ENCODE assay signal across 14 cellular contexts in the genomic region with DNA sequence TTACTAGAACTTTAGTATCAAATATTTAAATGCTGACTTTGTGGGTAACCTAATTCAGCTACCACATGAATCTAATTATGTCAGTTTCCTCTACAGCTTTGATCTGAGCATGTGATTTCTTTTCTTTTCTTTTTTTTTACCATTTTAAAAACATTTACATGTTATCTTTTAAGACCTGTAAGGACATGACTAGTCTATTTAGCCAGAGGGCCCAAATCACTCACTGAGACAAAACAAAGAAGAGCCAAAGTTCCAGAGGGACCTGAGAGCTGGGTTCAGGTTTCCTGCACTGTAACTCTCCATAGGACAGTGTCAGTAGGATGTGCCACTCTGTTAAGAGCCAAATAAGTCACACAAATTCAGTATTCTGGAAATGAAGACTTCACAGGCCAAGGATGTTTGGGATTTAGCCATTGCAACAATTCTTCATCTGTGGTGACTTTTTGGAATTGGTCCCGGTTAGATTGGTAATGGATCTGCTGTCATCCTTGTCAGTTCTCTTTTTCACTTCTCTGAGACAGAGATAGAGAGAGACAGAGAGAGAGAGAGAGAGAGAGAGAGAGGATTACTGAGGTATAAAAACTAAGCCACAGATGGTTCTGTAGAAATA.
DNase-seq lines count a peak whose midpoint lies in the region; ATAC-seq, FAIRE-seq and TF ChIP-seq lines count a peak whose summit lies in the region.
"Had no signal": no experiment of that assay in that cellular context is flagged by ENCODE, and none has a peak within 500 bp of the region (broad histone marks: within the 10 kb centered on the region; RNA-seq: fewer than 3 reads in every experiment).

No MANE protein-coding gene starts in this region.

- ATAC-seq in DND-41 (ENCODE audit: insufficient read depth, low read depth) = no peak

- H3K9ac ChIP-seq in DND-41 (ENCODE audit: low read depth, low read length) = no peak overlapping the region
- no peak overlapping the region for H3K9ac ChIP-seq in Karpas-422 (ENCODE audit: low read length)

- no peak overlapping the region for H3K4me3 ChIP-seq in DND-41 (ENCODE audit: low read depth in 1 of 2, low read length in 2 of 2)
- no peak overlapping the region for H3K4me3 ChIP-seq in Karpas-422 (ENCODE audit: low read length)
- H3K4me3 ChIP-seq in bronchial epithelial cell (ENCODE audit: low read depth, low read length) = no peak overlapping the region
- H3K4me3 ChIP-seq: PC-9, SJSA1 had no signal

- H2AFZ ChIP-seq in DND-41 (ENCODE audit: low read depth, low read length) (no peak overlapping the region; the same call in 1 of the 2 replicates), Karpas-422 (ENCODE audit: low read length) (no peak overlapping the region)
- H2AFZ ChIP-seq: PC-9 had no signal

- no peaks in the 10 kb centered on the region for H3K9me3 ChIP-seq in DND-41 (ENCODE audit: insufficient read depth, low read length, severe bottlenecking)
- no peaks in the 10 kb centered on the region; the same call in 1 of the 2 replicates for H3K9me3 ChIP-seq in Karpas-422 (ENCODE audit: low read length)
- H3K9me3 ChIP-seq: SJSA1 had no signal

- no peak for FAIRE-seq in bronchial epithelial cell (lab: Jason Lieb, UNC)
- no peak for FAIRE-seq in RCC 7860 (lab: Jason Lieb, UNC)

- no peaks in the 10 kb centered on the region for H4K20me1 ChIP-seq in DND-41 (ENCODE audit: insufficient read depth, low read length)
- no peaks in the 10 kb centered on the region for H4K20me1 ChIP-seq in Karpas-422 (ENCODE audit: insufficient read depth, low read depth, low read length)

- H3K36me3 ChIP-seq in DND-41 (ENCODE audit: insufficient read depth, low read length) (no peaks in the 10 kb centered on the region), Karpas-422 (ENCODE audit: insufficient read depth, low read length) (no peaks in the 10 kb centered on the region; the same call in 1 of the 2 replicates), bronchial epithelial cell (ENCODE audit: control insufficient read depth, insufficient read depth, low read length) (peaks cover 1% of the 10 kb centered on the region)
- H3K36me3 ChIP-seq: SJSA1 had no signal

- TF ChIP-seq CTCF in DND-41 (IDR thresholded peaks at IDR 0.05; ENCODE audit: borderline replicate concordance, extremely low read depth, low read length, poor library complexity, severe bottlenecking) (no peak), bronchial epithelial cell (IDR thresholded peaks at IDR 0.05; ENCODE audit: insufficient read depth, low read length, severe bottlenecking) (no peak)

- H3K4me2 ChIP-seq in DND-41 (ENCODE audit: insufficient read depth, low read length) = no peak overlapping the region
- peak overlapping the region; percentile 13 for H3K4me2 ChIP-seq in Karpas-422 (ENCODE audit: low read depth, low read length, poor library complexity, severe bottlenecking)
- H3K4me2 ChIP-seq: PC-9 had no signal

- H3K9me2 ChIP-seq in Karpas-422 (replicated peaks; ENCODE audit: insufficient read depth, low read length) = no peaks in the 10 kb centered on the region

- DNase-seq in DND-41 (no peak), Karpas-422 (peak; percentile 42), bronchial epithelial cell (ENCODE audit: low read depth) (peak; percentile 54), myocyte (ENCODE audit: low read depth) (peak; percentile 11), RCC 7860 (ENCODE audit: low spot score) (no peak), NCI-H187 treated with DMSO at 0.1 percent for 48 hours (lab: John Stamatoyannopoulos, UW) (no peak), NCI-H526 treated with DMSO at 0.1 percent for 48 hours (lab: John Stamatoyannopoulos, UW) (no peak)
- DNase-seq: DMS79 treated with DMSO at 0.1 percent for 48 hours, H7, NCI-H1417 treated with DMSO at 0.1 percent for 48 hours, NCI-H1930, NCI-H226, PC-9 had no signal

- H3K27me3 ChIP-seq in DND-41 (ENCODE audit: insufficient read depth, low read length, poor library complexity) (no peaks in the 10 kb centered on the region), Karpas-422 (ENCODE audit: low read length) (no peaks in the 10 kb centered on the region; the same call in 1 of the 2 replicates), bronchial epithelial cell (ENCODE audit: control insufficient read depth, insufficient read depth, low read length) (no peaks in the 10 kb centered on the region)
- H3K27me3 ChIP-seq: SJSA1 had no signal

- H3K27ac ChIP-seq in DND-41 (ENCODE audit: low read length) = peak overlapping the region; percentile 54
- H3K27ac ChIP-seq in Karpas-422 (ENCODE audit: low read length) = peak overlapping the region; percentile 80
- H3K27ac ChIP-seq: PC-9, SJSA1 had no signal

- peaks cover 13% of the 10 kb centered on the region for H3K4me1 ChIP-seq in DND-41 (ENCODE audit: insufficient read depth, low read length)
- H3K4me1 ChIP-seq in Karpas-422 (ENCODE audit: low read length) = peaks cover 34% of the 10 kb centered on the region
- H3K4me1 ChIP-seq: SJSA1 had no signal

- H3K79me2 ChIP-seq in DND-41 (ENCODE audit: insufficient read depth, low read length) (no peaks in the 10 kb centered on the region), Karpas-422 (ENCODE audit: low read length) (no peaks in the 10 kb centered on the region)

Comparison
In these comparisons a context has a peak if more than half of its experiments do, and no peak if none do; other contexts are left out.
1. DNase-seq: peak in Karpas-422 (single experiment), bronchial epithelial cell (single experiment) and myocyte (single experiment); none in DND-41 (single experiment), RCC 7860 (single experiment), NCI-H187 treated with DMSO at 0.1 percent for 48 hours (single experiment) and NCI-H526 treated with DMSO at 0.1 percent for 48 hours (single experiment).